1 cellular context compared by ENCODE assay signal in genomic region chr12:42730286-42730685, GRCh38.
TF ChIP-seq lines count a peak whose summit lies in the region.

No MANE protein-coding gene starts in this region.

TF ChIP-seq in HepG2, 621 proteins besides CTCF, POLR2A, EP300 and RAD21 (continued from another document):
- no peak for TF ChIP-seq ZBTB40 (IDR thresholded peaks at IDR 0.05)
- no peak for TF ChIP-seq ZBTB40 (CRISPR knock-in tag; IDR thresholded peaks at IDR 0.05)
- no peak for TF ChIP-seq EEA1 (CRISPR knock-in tag; IDR thresholded peaks at IDR 0.05; ENCODE audit: borderline replicate concordance)
- TF ChIP-seq KDM2A (CRISPR knock-in tag; IDR thresholded peaks at IDR 0.05; ENCODE audit: borderline replicate concordance, low read depth), result no peak
- TF ChIP-seq GZF1 (CRISPR knock-in tag; IDR thresholded peaks at IDR 0.05), result no peak
- no peak for TF ChIP-seq DNMT1 (CRISPR knock-in tag; IDR thresholded peaks at IDR 0.05)
- no peak for TF ChIP-seq ZNF235 (CRISPR knock-in tag; IDR thresholded peaks at IDR 0.05; ENCODE audit: borderline replicate concordance)
- no peak for TF ChIP-seq ATM (IDR thresholded peaks at IDR 0.05; ENCODE audit: borderline replicate concordance)
- TF ChIP-seq ATRX (CRISPR knock-in tag; IDR thresholded peaks at IDR 0.05; ENCODE audit: borderline replicate concordance), result no peak
- TF ChIP-seq PHF8 (CRISPR knock-in tag; IDR thresholded peaks at IDR 0.05), result no peak
- TF ChIP-seq SNAPC5 (CRISPR knock-in tag; IDR thresholded peaks at IDR 0.05; ENCODE audit: borderline replicate concordance), result no peak
- TF ChIP-seq STAT5B (CRISPR knock-in tag; IDR thresholded peaks at IDR 0.05), result no peak
- no peak for TF ChIP-seq NAIF1 (CRISPR knock-in tag; IDR thresholded peaks at IDR 0.05; ENCODE audit: borderline replicate concordance)
- TF ChIP-seq KDM1A (CRISPR knock-in tag; IDR thresholded peaks at IDR 0.05), result no peak
- no peak for TF ChIP-seq NFIC (IDR thresholded peaks at IDR 0.05; ENCODE audit: low read length)
- TF ChIP-seq WIZ (CRISPR knock-in tag; IDR thresholded peaks at IDR 0.05), result no peak
